ENCODE assay signal across 31 cellular contexts in genomic region chr13:28283600-28283999, GRCh38.
"Had no signal": no experiment of that assay in that cellular context is flagged by ENCODE, and none has a peak within 500 bp of the region (broad histone marks: within the 10 kb centered on the region; RNA-seq: fewer than 3 reads in every experiment).

No MANE protein-coding gene starts in this region.

- H3K27ac ChIP-seq: neural progenitor cell, ovary, parathyroid adenoma, psoas muscle, skin epidermis, spleen, stomach, thoracic aorta, thyroid gland, tibial nerve, upper lobe of left lung, vagina had no signal

- H3K4me2 ChIP-seq: neural progenitor cell, smooth muscle cell had no signal

- ATAC-seq: naive thymus-derived CD4-positive, alpha-beta T cell; natural killer cell; psoas muscle; right cardiac atrium; sciatic nerve; stimulated activated naive B cell treated with anti-CD40 and anti-IgM and Interleukin-4, amounts not matched to agents 10 μg/mL and 1 μg/mL and 100 μg/mL, for 72 hours had no signal

- H3K9me3 ChIP-seq: ovary, psoas muscle, spleen, stomach, thoracic aorta, thyroid gland, tibial nerve, upper lobe of left lung, vagina had no signal

- H3K27me3 Mint-ChIP-seq: naive thymus-derived CD4-positive, alpha-beta T cell; progenitor cell of endocrine pancreas; stimulated activated naive B cell treated with anti-CD40 and anti-IgM and Interleukin-4, amounts not matched to agents 10 μg/mL and 1 μg/mL and 100 μg/mL, for 72 hours; stimulated activated naive CD8-positive, alpha-beta T cell treated with anti-CD3 and anti-CD28 coated beads, Interleukin-15, Interleukin-2, amounts not matched to agents 100 ng/mL and 50 ng/mL, for 24 hours had no signal

- H3K4me3 Mint-ChIP-seq: naive thymus-derived CD4-positive, alpha-beta T cell; natural killer cell; nephron; neural progenitor cell; stimulated activated naive B cell treated with anti-CD40 and anti-IgM and Interleukin-4, amounts not matched to agents 10 μg/mL and 1 μg/mL and 100 μg/mL, for 72 hours; stimulated activated naive CD8-positive, alpha-beta T cell treated with anti-CD3 and anti-CD28 coated beads, Interleukin-15, Interleukin-2, amounts not matched to agents 100 ng/mL and 50 ng/mL, for 24 hours had no signal

- H3K36me3 ChIP-seq: ovary had no signal

- FAIRE-seq: urothelium cell line had no signal

- H3K79me2 ChIP-seq: parathyroid adenoma had no signal

- H3K4me1 ChIP-seq: parathyroid adenoma, psoas muscle, spleen, stomach, thyroid gland, tibial nerve, upper lobe of left lung, vagina had no signal

- H3K4me3 ChIP-seq: neural progenitor cell, ovary, psoas muscle, skin epidermis, smooth muscle cell, spleen, stomach, thoracic aorta, thyroid gland, tibial nerve, upper lobe of left lung, vagina had no signal

- H3K4me1 Mint-ChIP-seq: nephron, neural progenitor cell had no signal

- H3K27ac Mint-ChIP-seq: nephron; neural progenitor cell; progenitor cell of endocrine pancreas; stimulated activated naive B cell treated with anti-CD40 and anti-IgM and Interleukin-4, amounts not matched to agents 10 μg/mL and 1 μg/mL and 100 μg/mL, for 72 hours; stimulated activated naive CD8-positive, alpha-beta T cell treated with anti-CD3 and anti-CD28 coated beads, Interleukin-15, Interleukin-2, amounts not matched to agents 100 ng/mL and 50 ng/mL, for 24 hours had no signal

- H3K9ac ChIP-seq: neural progenitor cell, parathyroid adenoma had no signal

- H3K27me3 ChIP-seq: neural progenitor cell, ovary, spleen, stomach, thyroid gland, tibial nerve, upper lobe of left lung, vagina had no signal

- H3K9me3 Mint-ChIP-seq: natural killer cell; nephron; neural progenitor cell; stimulated activated naive B cell treated with anti-CD40 and anti-IgM and Interleukin-4, amounts not matched to agents 10 μg/mL and 1 μg/mL and 100 μg/mL, for 72 hours; stimulated activated naive CD8-positive, alpha-beta T cell treated with anti-CD3 and anti-CD28 coated beads, Interleukin-15, Interleukin-2, amounts not matched to agents 100 ng/mL and 50 ng/mL, for 24 hours had no signal

- H2AFZ ChIP-seq: neural progenitor cell, parathyroid adenoma had no signal

- DNase-seq: naive thymus-derived CD4-positive, alpha-beta T cell; natural killer cell; occipital lobe; ovary; posterior cingulate gyrus; psoas muscle; right cardiac atrium; spleen; stimulated activated CD4-positive, alpha-beta T cell treated with anti-CD3 and anti-CD28 coated beads, Interleukin-12 subunit alpha, Interleukin-12 subunit beta, amount 100 ng/mL, for 4 hours; stimulated activated CD4-positive, alpha-beta T cell treated with anti-CD3 and anti-CD28 coated beads, Interleukin-1b, Interleukin-23, amount 100 ng/mL, for 48 hours; stimulated activated CD4-positive, alpha-beta T cell treated with anti-CD3 and anti-CD28 coated beads, Interleukin-4, amount 100 ng/mL, for 1 hour; stimulated activated CD4-positive, alpha-beta T cell treated with anti-CD3 and anti-CD28 coated beads, Interleukin-4, amount 100 ng/mL, for 4 hours; stimulated activated CD8-positive, alpha-beta memory T cell treated with anti-CD3 and anti-CD28 coated beads, Interleukin-4, amount 100 ng/mL, for 48 hours; stimulated activated naive B cell treated with anti-CD40 and anti-IgM and Interleukin-4, amounts not matched to agents 10 μg/mL and 1 μg/mL and 100 μg/mL, for 72 hours; stimulated activated naive CD4-positive, alpha-beta T cell treated with Interleukin-2 at 50 U/mL for 16 hours; stomach; thyroid gland; trophoblast cell; upper lobe of left lung had no signal
